1 cellular context compared by ENCODE assay signal in the genomic region with DNA sequence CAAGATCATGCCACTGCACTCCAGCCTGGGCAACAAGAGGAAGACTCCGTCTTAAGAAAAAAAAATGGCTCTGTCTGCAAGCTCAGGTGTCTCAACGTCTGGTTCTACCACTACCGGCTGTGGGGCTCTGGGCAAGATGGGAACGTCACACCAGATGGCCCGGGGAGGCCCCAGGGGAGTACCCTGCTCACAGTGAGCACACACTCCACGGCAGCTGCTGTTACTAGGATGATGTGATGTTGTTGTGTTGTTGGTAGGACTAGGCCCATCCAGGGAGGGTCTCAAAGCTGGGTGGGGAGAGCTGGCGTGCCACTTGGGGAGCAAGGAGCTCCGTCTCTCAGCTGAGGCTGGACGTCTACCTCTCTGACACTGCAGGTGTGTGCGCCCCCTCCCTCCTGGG.
TF ChIP-seq lines count a peak whose summit lies in the region.

No MANE protein-coding gene starts in this region.

TF ChIP-seq in GM23338, 12 proteins besides CTCF, POLR2A, EP300 and RAD21 (continued from another document):
- no peak for TF ChIP-seq ZNF462 (CRISPR knock-in tag; IDR thresholded peaks at IDR 0.05)
